Comparison of ENCODE assay signal across 1 cellular context in genomic region chr17:81891303-81891552, GRCh38.
TF ChIP-seq lines count a peak whose summit lies in the region.

No MANE protein-coding gene starts in this region.

TF ChIP-seq in IMR-90, 13 proteins besides CTCF, POLR2A, EP300 and RAD21:
- no peak for TF ChIP-seq FOS (IDR thresholded peaks at IDR 0.05; ENCODE audit: low read depth, low read length)
- TF ChIP-seq, protein P1, sequence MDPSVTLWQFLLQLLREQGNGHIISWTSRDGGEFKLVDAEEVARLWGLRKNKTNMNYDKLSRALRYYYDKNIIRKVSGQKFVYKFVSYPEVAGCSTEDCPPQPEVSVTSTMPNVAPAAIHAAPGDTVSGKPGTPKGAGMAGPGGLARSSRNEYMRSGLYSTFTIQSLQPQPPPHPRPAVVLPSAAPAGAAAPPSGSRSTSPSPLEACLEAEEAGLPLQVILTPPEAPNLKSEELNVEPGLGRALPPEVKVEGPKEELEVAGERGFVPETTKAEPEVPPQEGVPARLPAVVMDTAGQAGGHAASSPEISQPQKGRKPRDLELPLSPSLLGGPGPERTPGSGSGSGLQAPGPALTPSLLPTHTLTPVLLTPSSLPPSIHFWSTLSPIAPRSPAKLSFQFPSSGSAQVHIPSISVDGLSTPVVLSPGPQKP (IDR thresholded peaks at IDR 0.05; ENCODE audit: borderline replicate concordance, low read depth, low read length), result no peak
- no peak for TF ChIP-seq RFX5 (IDR thresholded peaks at IDR 0.05; ENCODE audit: low read depth, low read length)
- no peak for TF ChIP-seq CEBPB (IDR thresholded peaks at IDR 0.05; ENCODE audit: low read depth, low read length)
- no peak for TF ChIP-seq MXI1 (IDR thresholded peaks at IDR 0.05; ENCODE audit: borderline replicate concordance, low read depth, low read length)
- no peak for TF ChIP-seq MAFK (IDR thresholded peaks at IDR 0.05; ENCODE audit: low read depth, low read length)
- TF ChIP-seq SMC3 (IDR thresholded peaks at IDR 0.05; ENCODE audit: low read depth, low read length), result no peak
- TF ChIP-seq, protein P2, sequence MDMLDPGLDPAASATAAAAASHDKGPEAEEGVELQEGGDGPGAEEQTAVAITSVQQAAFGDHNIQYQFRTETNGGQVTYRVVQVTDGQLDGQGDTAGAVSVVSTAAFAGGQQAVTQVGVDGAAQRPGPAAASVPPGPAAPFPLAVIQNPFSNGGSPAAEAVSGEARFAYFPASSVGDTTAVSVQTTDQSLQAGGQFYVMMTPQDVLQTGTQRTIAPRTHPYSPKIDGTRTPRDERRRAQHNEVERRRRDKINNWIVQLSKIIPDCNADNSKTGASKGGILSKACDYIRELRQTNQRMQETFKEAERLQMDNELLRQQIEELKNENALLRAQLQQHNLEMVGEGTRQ (IDR thresholded peaks at IDR 0.05; ENCODE audit: low read depth, low read length), result no peak
